1 cellular context compared by ENCODE assay signal in genomic region chr10:3785251-3785848, GRCh38.
TF ChIP-seq lines count a peak whose summit lies in the region.

No MANE protein-coding gene starts in this region.

TF ChIP-seq in HepG2, 621 proteins besides CTCF, POLR2A, EP300 and RAD21 (continued from another document):
- TF ChIP-seq PRDM10 (CRISPR knock-in tag; IDR thresholded peaks at IDR 0.05; ENCODE audit: low read depth) = no peak
- peak; percentile 23; the same call in 1 of the 2 replicates for TF ChIP-seq RXRB (CRISPR knock-in tag; IDR thresholded peaks at IDR 0.05; ENCODE audit: borderline replicate concordance)
- TF ChIP-seq ZNF350 (CRISPR knock-in tag; IDR thresholded peaks at IDR 0.05; ENCODE audit: borderline replicate concordance, low read depth) = 0 out of 2 replicates have a peak, but pooled peaks have one; percentile 0
- TF ChIP-seq ZNF543 (CRISPR knock-in tag; IDR thresholded peaks at IDR 0.05) = peak; percentile 33; the same call in 1 of the 2 replicates
- TF ChIP-seq, protein P1, sequence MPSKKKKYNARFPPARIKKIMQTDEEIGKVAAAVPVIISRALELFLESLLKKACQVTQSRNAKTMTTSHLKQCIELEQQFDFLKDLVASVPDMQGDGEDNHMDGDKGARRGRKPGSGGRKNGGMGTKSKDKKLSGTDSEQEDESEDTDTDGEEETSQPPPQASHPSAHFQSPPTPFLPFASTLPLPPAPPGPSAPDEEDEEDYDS (CRISPR knock-in tag; IDR thresholded peaks at IDR 0.05) = peak; percentile 91
- TF ChIP-seq KDM6A (CRISPR knock-in tag; IDR thresholded peaks at IDR 0.05; ENCODE audit: low read depth) = no peak
- TF ChIP-seq SPEN (CRISPR knock-in tag; IDR thresholded peaks at IDR 0.05; ENCODE audit: low read depth) = peak; percentile 58; the same call in 1 of the 2 replicates
- no peak for TF ChIP-seq ZHX2 (IDR thresholded peaks at IDR 0.05; ENCODE audit: low read depth)
- TF ChIP-seq ZHX2 (CRISPR knock-in tag; IDR thresholded peaks at IDR 0.05; ENCODE audit: borderline replicate concordance) = peak; percentile 61; the same call in 1 of the 2 replicates
- TF ChIP-seq SRF (IDR thresholded peaks at IDR 0.05; ENCODE audit: low read depth, low read length) = 0 out of 2 replicates have a peak, but pooled peaks have one; percentile 3
